ENCODE assay signal across 20 cellular contexts in genomic region chr4:92455956-92456355, GRCh38.
DNase-seq lines count a peak whose midpoint lies in the region; ATAC-seq and TF ChIP-seq lines count a peak whose summit lies in the region.
"Had no signal": no experiment of that assay in that cellular context is flagged by ENCODE, and none has a peak within 500 bp of the region (broad histone marks: within the 10 kb centered on the region; RNA-seq: fewer than 3 reads in every experiment).

No MANE protein-coding gene starts in this region.

- H3K9me3 Mint-ChIP-seq in MCF 10A (ENCODE audit: unreplicated experiment) (no peaks in the 10 kb centered on the region), endothelial cell (ENCODE audit: unreplicated experiment) (no peaks in the 10 kb centered on the region), type B pancreatic cell (no peaks in the 10 kb centered on the region)
- peaks cover 3% of the 10 kb centered on the region for H3K9me3 Mint-ChIP-seq in activated naive CD4-positive, alpha-beta T cell treated with anti-CD3 and anti-CD28 coated beads, Interleukin-2, amount 10 ng/mL, durations not matched to agents 7 days and 5 days

- no peak for TF ChIP-seq EP300 in upper lobe of left lung (IDR thresholded peaks at IDR 0.05)

- H3K9ac ChIP-seq in mammary epithelial cell (ENCODE audit: insufficient read depth, low read length), result no peak overlapping the region
- H3K9ac ChIP-seq: BLaER1 had no signal

- BruUV-seq in MCF 10A (replicated peaks; lab: Mats Ljungman, UMichigan), result no TSS peak
- BruUV-seq in mammary epithelial cell (replicated peaks; lab: Mats Ljungman, UMichigan), result no TSS peak

- no peak for TF ChIP-seq POLR2A in upper lobe of left lung (IDR thresholded peaks at IDR 0.05)

- H3K4me3 Mint-ChIP-seq in MCF 10A (ENCODE audit: unreplicated experiment), result no peak overlapping the region
- H3K4me3 Mint-ChIP-seq in endothelial cell (ENCODE audit: unreplicated experiment), result no peak overlapping the region
- no peak overlapping the region for H3K4me3 Mint-ChIP-seq in type B pancreatic cell
- H3K4me3 Mint-ChIP-seq in activated naive CD4-positive, alpha-beta T cell treated with anti-CD3 and anti-CD28 coated beads, Interleukin-2, amount 10 ng/mL, durations not matched to agents 7 days and 5 days, result no peak overlapping the region
- H3K4me3 Mint-ChIP-seq: B cell; CD4-positive, CD25-positive, alpha-beta regulatory T cell; HFFc6 had no signal

- no peak overlapping the region for H3K4me3 ChIP-seq in mammary epithelial cell (replicated peaks in 1 of 3; ENCODE audit: insufficient read depth in 1 of 3, low read depth in 2 of 3, low read length in 3 of 3)
- H3K4me3 ChIP-seq in upper lobe of left lung, result no peak overlapping the region
- H3K4me3 ChIP-seq: BLaER1, GM12878, HAP-1 had no signal

- no peak for ATAC-seq in upper lobe of left lung (ENCODE audit: low FRiP score in 2 of 2)
- ATAC-seq: GM12878 had no signal

- H3K27me3 ChIP-seq in mammary epithelial cell (ENCODE audit: insufficient read depth, low read length), result no peaks in the 10 kb centered on the region
- H3K27me3 ChIP-seq in upper lobe of left lung, result no peaks in the 10 kb centered on the region
- H3K27me3 ChIP-seq: BLaER1 had no signal

- CTCF ChIA-PET in MCF 10A (lab: Yijun Ruan, JAX), result interaction anchor here (0.6 kb wide), 1 partner anchor 8 kb away, joined by 3 read pairs; no protein-coding TSS in a partner anchor
- CTCF ChIA-PET in mammary epithelial cell (lab: Charles Lee; ENCODE audit: low non-redundant PET), result interaction anchor here (0.5 kb wide), 1 partner anchor 78 kb away, joined by 3 read pairs; no protein-coding TSS in a partner anchor
- CTCF ChIA-PET in activated naive CD4-positive, alpha-beta T cell treated with anti-CD3 and anti-CD28 coated beads, Interleukin-2, amount 10 ng/mL, durations not matched to agents 7 days and 5 days (lab: Charles Lee), result no interaction called here

- peaks cover 16% of the 10 kb centered on the region for H3K4me1 Mint-ChIP-seq in MCF 10A (ENCODE audit: insufficient read depth, unreplicated experiment)
- peaks cover 28% of the 10 kb centered on the region for H3K4me1 Mint-ChIP-seq in endothelial cell (ENCODE audit: unreplicated experiment)
- no peaks in the 10 kb centered on the region for H3K4me1 Mint-ChIP-seq in type B pancreatic cell (ENCODE audit: unreplicated experiment)
- no peaks in the 10 kb centered on the region for H3K4me1 Mint-ChIP-seq in activated naive CD4-positive, alpha-beta T cell treated with anti-CD3 and anti-CD28 coated beads, Interleukin-2, amount 10 ng/mL, durations not matched to agents 7 days and 5 days
- H3K4me1 Mint-ChIP-seq: B cell; CD4-positive, CD25-positive, alpha-beta regulatory T cell had no signal

- no peaks in the 10 kb centered on the region for H3K36me3 ChIP-seq in mammary epithelial cell (ENCODE audit: insufficient read depth, low read length)
- no peaks in the 10 kb centered on the region for H3K36me3 ChIP-seq in upper lobe of left lung
- H3K36me3 ChIP-seq: BLaER1, HAP-1 had no signal

- H3K4me1 ChIP-seq in mammary epithelial cell (ENCODE audit: insufficient read depth, low read length) (no peaks in the 10 kb centered on the region), upper lobe of left lung (no peaks in the 10 kb centered on the region)
- H3K4me1 ChIP-seq: BLaER1, HAP-1 had no signal

- dilution Hi-C loops in mammary epithelial cell (cut with HindIII; ENCODE audit: low sequenced_read_pairs), result no loop called here

- H3K36me3 Mint-ChIP-seq in MCF 10A (ENCODE audit: insufficient read depth, unreplicated experiment) (no peaks in the 10 kb centered on the region), endothelial cell (ENCODE audit: low read depth, unreplicated experiment) (no peaks in the 10 kb centered on the region), type B pancreatic cell (no peaks in the 10 kb centered on the region)
- no peaks in the 10 kb centered on the region for H3K36me3 Mint-ChIP-seq in activated naive CD4-positive, alpha-beta T cell treated with anti-CD3 and anti-CD28 coated beads, Interleukin-2, amount 10 ng/mL, durations not matched to agents 7 days and 5 days
- H3K36me3 Mint-ChIP-seq: CD4-positive, CD25-positive, alpha-beta regulatory T cell had no signal

- POLR2A ChIA-PET in MCF 10A (lab: Yijun Ruan, JAX), result no interaction called here

- H3K27me3 Mint-ChIP-seq in MCF 10A (ENCODE audit: insufficient read depth, unreplicated experiment) (no peaks in the 10 kb centered on the region), endothelial cell (ENCODE audit: unreplicated experiment) (peaks cover 1% of the 10 kb centered on the region), type B pancreatic cell (no peaks in the 10 kb centered on the region)
- no peaks in the 10 kb centered on the region for H3K27me3 Mint-ChIP-seq in activated naive CD4-positive, alpha-beta T cell treated with anti-CD3 and anti-CD28 coated beads, Interleukin-2, amount 10 ng/mL, durations not matched to agents 7 days and 5 days
- H3K27me3 Mint-ChIP-seq: B cell; CD4-positive, CD25-positive, alpha-beta regulatory T cell had no signal

- in situ Hi-C loops in mammary epithelial cell (cut with MboI; ENCODE audit: low sequenced_read_pairs in 2 of 2), result no loop called here

- DNase-seq in MCF 10A (ENCODE audit: unreplicated experiment), result peak; percentile 51
- no peak for DNase-seq in mammary epithelial cell
- DNase-seq in NCI-H69 (lab: John Stamatoyannopoulos, UW), result peak; percentile 11
- no peak for DNase-seq in endothelial cell (ENCODE audit: low spot score)
- no peak for DNase-seq in upper lobe of left lung
- DNase-seq in type B pancreatic cell (ENCODE audit: extremely low spot score, unreplicated experiment), result no peak
- DNase-seq in activated naive CD4-positive, alpha-beta T cell treated with anti-CD3 and anti-CD28 coated beads, Interleukin-2, amount 10 ng/mL, durations not matched to agents 7 days and 5 days, result no peak
- DNase-seq: Calu3; CD4-positive, CD25-positive, alpha-beta regulatory T cell; COR-L47; DMS53; EL; GDM1; GOT3; HFFc6 had no signal

- no peaks in the 10 kb centered on the region for H3K79me2 ChIP-seq in mammary epithelial cell (ENCODE audit: insufficient read depth, low read length)

- H4K20me1 ChIP-seq in mammary epithelial cell (ENCODE audit: insufficient read depth, low read length), result no peaks in the 10 kb centered on the region
- H4K20me1 ChIP-seq: BLaER1 had no signal

- TF ChIP-seq CTCF in MCF 10A (IDR thresholded peaks at IDR 0.05; ENCODE audit: unreplicated experiment) (no peak), mammary epithelial cell (conservative IDR thresholded peaks at IDR 0.05 in 1 of 2, IDR thresholded peaks at IDR 0.05 in 1 of 2; ENCODE audit: extremely low read depth in 1 of 2, insufficient read depth in 1 of 2, low read depth in 1 of 2, low read length in 2 of 2) (no peak), endothelial cell (IDR thresholded peaks at IDR 0.05; ENCODE audit: unreplicated experiment) (no peak), upper lobe of left lung (IDR thresholded peaks at IDR 0.05) (no peak), type B pancreatic cell (conservative IDR thresholded peaks at IDR 0.05) (no peak)

- H3K27ac ChIP-seq in mammary epithelial cell (ENCODE audit: insufficient read depth, low read depth, low read length) (no peak overlapping the region), upper lobe of left lung (no peak overlapping the region)
- H3K27ac ChIP-seq: BLaER1, C4-2B had no signal

- intact Hi-C loops in MCF 10A (cut with micrococcal nuclease) (no loop called here), mammary epithelial cell (cut with micrococcal nuclease) (no loop called here)

- H2AFZ ChIP-seq in mammary epithelial cell (ENCODE audit: low read depth, low read length), result no peak overlapping the region

- no peak overlapping the region for H3K4me2 ChIP-seq in mammary epithelial cell (ENCODE audit: insufficient read depth, low read depth, low read length)
- H3K4me2 ChIP-seq: BLaER1 had no signal

- H3K27ac Mint-ChIP-seq in MCF 10A (ENCODE audit: low read depth, unreplicated experiment), result no peak overlapping the region
- H3K27ac Mint-ChIP-seq in endothelial cell (ENCODE audit: unreplicated experiment), result peak overlapping the region; percentile 96
- no peak overlapping the region for H3K27ac Mint-ChIP-seq in type B pancreatic cell
- H3K27ac Mint-ChIP-seq in activated naive CD4-positive, alpha-beta T cell treated with anti-CD3 and anti-CD28 coated beads, Interleukin-2, amount 10 ng/mL, durations not matched to agents 7 days and 5 days, result no peak overlapping the region
- H3K27ac Mint-ChIP-seq: B cell; CD4-positive, CD25-positive, alpha-beta regulatory T cell; HFFc6 had no signal

- 6% methylated on average over 2 of the region's 2 CpGs for WGBS in mammary epithelial cell (ENCODE audit: low coverage, missing lambda C conversion rate)
- 43 to 61% methylated on average over 2 of the region's 2 CpGs for WGBS in upper lobe of left lung, 2 donors

- H3K9me3 ChIP-seq in mammary epithelial cell (replicated peaks; ENCODE audit: insufficient read depth, low read length), result no peaks in the 10 kb centered on the region
- H3K9me3 ChIP-seq in upper lobe of left lung, result no peaks in the 10 kb centered on the region
- H3K9me3 ChIP-seq: BLaER1, HAP-1 had no signal

Comparison
In these comparisons a context has a peak if more than half of its experiments do, and no peak if none do; other contexts are left out.
1. DNase-seq: peak in MCF 10A (single experiment) and NCI-H69 (single experiment); none in mammary epithelial cell (single experiment), endothelial cell (single experiment), upper lobe of left lung (0 of 2), type B pancreatic cell (single experiment) and activated naive CD4-positive, alpha-beta T cell treated with anti-CD3 and anti-CD28 coated beads, Interleukin-2, amount 10 ng/mL, durations not matched to agents 7 days and 5 days (single experiment).